1 cellular context compared by ENCODE assay signal in genomic region chr12:58269476-58269875, GRCh38.
TF ChIP-seq lines count a peak whose summit lies in the region.

No MANE protein-coding gene starts in this region.

TF ChIP-seq in IMR-90, 13 proteins besides CTCF, POLR2A, EP300 and RAD21 (continued from another document):
- TF ChIP-seq USF2 (IDR thresholded peaks at IDR 0.05; ENCODE audit: low read depth, low read length): no peak
- no peak for TF ChIP-seq NFE2L2 (IDR thresholded peaks at IDR 0.05; ENCODE audit: low read depth, low read length)
- TF ChIP-seq BHLHE40 (IDR thresholded peaks at IDR 0.05; ENCODE audit: low read depth, low read length): no peak
- no peak for TF ChIP-seq FOS (IDR thresholded peaks at IDR 0.05; ENCODE audit: low read depth, low read length)
- no peak for TF ChIP-seq ELK1 (IDR thresholded peaks at IDR 0.05; ENCODE audit: borderline replicate concordance, low read depth, low read length)
- no peak for TF ChIP-seq RCOR1 (IDR thresholded peaks at IDR 0.05; ENCODE audit: insufficient replicate concordance, low read length)
- no peak for TF ChIP-seq SMC3 (IDR thresholded peaks at IDR 0.05; ENCODE audit: low read depth, low read length)
- no peak for TF ChIP-seq MXI1 (IDR thresholded peaks at IDR 0.05; ENCODE audit: borderline replicate concordance, low read depth, low read length)
TF ChIP-seq in IMR-90: peak in this region for 0.
